In the genomic region with DNA sequence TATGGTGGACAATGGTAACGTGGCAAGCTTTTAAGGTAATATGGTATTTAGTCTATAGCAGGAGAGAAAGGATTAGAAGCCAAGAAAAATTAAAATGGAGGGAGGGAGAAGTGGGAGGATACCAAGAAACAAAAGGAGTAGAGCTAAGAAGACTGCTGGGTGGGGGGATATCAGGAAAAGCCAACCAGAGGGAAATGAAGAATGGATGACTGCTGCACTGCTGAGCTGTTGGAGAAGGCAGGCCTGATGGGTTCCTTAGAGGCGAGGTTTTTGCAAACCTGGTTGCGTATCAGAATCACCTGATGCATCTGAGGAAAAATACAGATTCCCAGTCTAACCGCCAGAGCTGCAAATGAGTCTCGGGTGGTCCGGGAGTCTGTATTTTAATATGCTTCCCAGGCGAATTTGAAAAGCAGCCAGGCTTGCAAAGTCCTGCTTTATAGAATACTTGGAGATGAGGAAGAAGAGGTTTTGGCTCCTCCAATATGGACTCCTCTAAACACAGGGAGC, we compare ENCODE assay signal across 8 cellular contexts. TPM values are rescaled to one million over a fixed set of nuclear protein-coding genes. Genes with fewer than 3 reads are reported as not detected.
DNase-seq lines count a peak whose midpoint lies in the region; ATAC-seq, FAIRE-seq and TF ChIP-seq lines count a peak whose summit lies in the region.

No MANE protein-coding gene starts in this region.

- H3K36me3 ChIP-seq in HepG2 (replicated peaks in 1 of 2; ENCODE audit: control insufficient read depth in 1 of 2, insufficient read depth in 2 of 2, low read length in 2 of 2), result 0 out of 5 replicates have a peak, but pooled peaks cover 0 to 12% of the 10 kb centered on the region in 2 experiments

- H3K79me2 ChIP-seq in HepG2 (ENCODE audit: insufficient read depth, low read length), result peaks cover 38% of the 10 kb centered on the region

- H3K4me1 ChIP-seq in HepG2 (ENCODE audit: insufficient read depth, low read length), result peaks cover 51% of the 10 kb centered on the region

- WGBS in HepG2 (ENCODE audit: low lambda C conversion rate), result 36% methylated on average over 3 of the region's 7 CpGs

- H3K4me2 ChIP-seq in HepG2 (ENCODE audit: low read depth, low read length), result peak overlapping the region; percentile 81

- H3K27ac ChIP-seq in HepG2 (ENCODE audit: extremely low read length, insufficient read depth, low read length), result peak overlapping the region; percentile 75

- H4K20me1 ChIP-seq in HepG2 (ENCODE audit: insufficient read depth, low read length), result no peaks in the 10 kb centered on the region

- TF ChIP-seq POLR2A in HepG2 (IDR thresholded peaks at IDR 0.05; ENCODE audit: insufficient read depth in 1 of 2, low read depth in 2 of 2, low read length in 2 of 2), result no peak

- H3K4me3 Mint-ChIP-seq in activated T-cell treated with anti-CD3 and anti-CD28 coated beads, Interleukin-2, amount 50 U/mL, for 72 hours, result peak overlapping the region; percentile 75 to 87
- H3K4me3 Mint-ChIP-seq in activated naive CD8-positive, alpha-beta T cell treated with anti-CD3 and anti-CD28 coated beads, Interleukin-2, amount 50 U/mL, for 24 hours, result peak overlapping the region; percentile 97
- H3K4me3 Mint-ChIP-seq in type B pancreatic cell, result peak overlapping the region; percentile 94

- H3K27me3 ChIP-seq in HepG2 (ENCODE audit: control insufficient read depth in 1 of 2, insufficient read depth in 2 of 2, low read length in 2 of 2), result no peaks in the 10 kb centered on the region; a peak in 1 of 5 replicates

- peaks cover 23% of the 10 kb centered on the region for H3K27me3 Mint-ChIP-seq in activated T-cell treated with anti-CD3 and anti-CD28 coated beads, Interleukin-2, amount 50 U/mL, for 72 hours (ENCODE audit: low read depth)
- H3K27me3 Mint-ChIP-seq in activated naive CD8-positive, alpha-beta T cell treated with anti-CD3 and anti-CD28 coated beads, Interleukin-2, amount 50 U/mL, for 24 hours, result peaks cover 10% of the 10 kb centered on the region
- no peaks in the 10 kb centered on the region for H3K27me3 Mint-ChIP-seq in type B pancreatic cell

- peak overlapping the region; percentile 4 for H3K27ac Mint-ChIP-seq in activated T-cell treated with anti-CD3 and anti-CD28 coated beads, Interleukin-2, amount 50 U/mL, for 72 hours
- H3K27ac Mint-ChIP-seq in activated naive CD8-positive, alpha-beta T cell treated with anti-CD3 and anti-CD28 coated beads, Interleukin-2, amount 50 U/mL, for 24 hours, result peak overlapping the region; percentile 84
- H3K27ac Mint-ChIP-seq in type B pancreatic cell, result peak overlapping the region; percentile 87

- DNase-seq in activated T-cell treated with anti-CD3 and anti-CD28 coated beads, Interleukin-2, amount 50 U/mL, for 72 hours, result no peak
- DNase-seq in activated T-cell treated with anti-CD3 and anti-CD28 coated beads, Interleukin-2, amount 50 U/mL, for 1 hour, result no peak
- no peak for DNase-seq in activated naive CD8-positive, alpha-beta T cell treated with anti-CD3 and anti-CD28 coated beads, Interleukin-2, amount 50 U/mL, for 24 hours
- no peak for DNase-seq in HepG2 (ENCODE audit: low spot score)
- no peak for DNase-seq in type B pancreatic cell (ENCODE audit: extremely low spot score, unreplicated experiment)
- DNase-seq in COLO668 (lab: John Stamatoyannopoulos, UW; ENCODE audit: unreplicated experiment), result no peak

- H3K36me3 Mint-ChIP-seq in activated T-cell treated with anti-CD3 and anti-CD28 coated beads, Interleukin-2, amount 50 U/mL, for 72 hours (ENCODE audit: insufficient read depth in 2 of 2), result peaks cover 0 to 6% of the 10 kb centered on the region in 2 donors
- peaks cover 14% of the 10 kb centered on the region for H3K36me3 Mint-ChIP-seq in activated naive CD8-positive, alpha-beta T cell treated with anti-CD3 and anti-CD28 coated beads, Interleukin-2, amount 50 U/mL, for 24 hours (ENCODE audit: low read depth)
- peaks cover 27% of the 10 kb centered on the region for H3K36me3 Mint-ChIP-seq in type B pancreatic cell

- in situ Hi-C loops in HepG2 (cut with HindIII; ENCODE audit: extremely low pct_ligation_motif_present, low pct_unique_long_range_greater_than_20kb), result no loop called here

- CTCF ChIA-PET in HepG2 (lab: Yijun Ruan, JAX; ENCODE audit: low intra/inter-chr PET ratio, low total read pairs), result no interaction called here

- FAIRE-seq in HepG2 (lab: Jason Lieb, UNC), result no peak

- ATAC-seq in activated T-cell treated with anti-CD3 and anti-CD28 coated beads, Interleukin-2, amount 50 U/mL, for 72 hours (replicated peaks in 1 of 2), result no peak
- no peak for ATAC-seq in activated naive CD8-positive, alpha-beta T cell treated with anti-CD3 and anti-CD28 coated beads, Interleukin-2, amount 50 U/mL, for 24 hours
- ATAC-seq in HepG2, result no peak
- no peak for ATAC-seq in GM18861 (IDR thresholded peaks at IDR 0.05; ENCODE audit: unreplicated experiment)
- ATAC-seq in HG03159 (IDR thresholded peaks at IDR 0.05; ENCODE audit: unreplicated experiment), result no peak

- H3K4me3 ChIP-seq in HepG2 (replicated peaks in 1 of 3; ENCODE audit: insufficient read depth in 1 of 3, low read depth in 2 of 3, low read length in 3 of 3), result peak overlapping the region; percentile 80

- TF ChIP-seq CTCF in HepG2 (CRISPR knock-in tag; IDR thresholded peaks at IDR 0.05), result no peak
- TF ChIP-seq CTCF in type B pancreatic cell (conservative IDR thresholded peaks at IDR 0.05), result no peak

- BruUV-seq in HepG2 (replicated peaks; lab: Mats Ljungman, UMichigan), result no TSS peak

- no peak for TF ChIP-seq RAD21 in HepG2 (CRISPR knock-in tag; IDR thresholded peaks at IDR 0.05)

- H3K9me3 ChIP-seq in HepG2 (ENCODE audit: low read length), result no peaks in the 10 kb centered on the region

- peaks cover 23% of the 10 kb centered on the region for H3K4me1 Mint-ChIP-seq in activated T-cell treated with anti-CD3 and anti-CD28 coated beads, Interleukin-2, amount 50 U/mL, for 72 hours (ENCODE audit: low read depth)
- peaks cover 51% of the 10 kb centered on the region for H3K4me1 Mint-ChIP-seq in activated naive CD8-positive, alpha-beta T cell treated with anti-CD3 and anti-CD28 coated beads, Interleukin-2, amount 50 U/mL, for 24 hours
- H3K4me1 Mint-ChIP-seq in type B pancreatic cell (ENCODE audit: unreplicated experiment), result peaks cover 33% of the 10 kb centered on the region

- POLR2A ChIA-PET in HepG2 (lab: Yijun Ruan, JAX), result no interaction called here

- H3K9ac ChIP-seq in HepG2 (ENCODE audit: insufficient read depth, low read depth, low read length), result peak overlapping the region; percentile 81

- H2AFZ ChIP-seq in HepG2 (ENCODE audit: low read length), result no peak overlapping the region

- TF ChIP-seq EP300 in HepG2 (IDR thresholded peaks at IDR 0.05; ENCODE audit: low read depth in 2 of 2, low read length in 2 of 2), result no peak
- TF ChIP-seq EP300 in HepG2 (CRISPR knock-in tag; IDR thresholded peaks at IDR 0.05; ENCODE audit: borderline replicate concordance), result no peak

- intact Hi-C loops in HepG2 (cut with micrococcal nuclease; ENCODE audit: unreplicated experiment), result loop anchor here (5.0 to 10.0 kb wide), 2 partner anchors 263 to 480 kb away; a partner anchor contains a TSS

- no peaks in the 10 kb centered on the region for H3K9me3 Mint-ChIP-seq in activated T-cell treated with anti-CD3 and anti-CD28 coated beads, Interleukin-2, amount 50 U/mL, for 72 hours
- H3K9me3 Mint-ChIP-seq in activated naive CD8-positive, alpha-beta T cell treated with anti-CD3 and anti-CD28 coated beads, Interleukin-2, amount 50 U/mL, for 24 hours, result no peaks in the 10 kb centered on the region
- H3K9me3 Mint-ChIP-seq in type B pancreatic cell, result no peaks in the 10 kb centered on the region

TF ChIP-seq in HepG2, 621 proteins besides CTCF, POLR2A, EP300 and RAD21:
- no peak for TF ChIP-seq MXD4 (CRISPR knock-in tag; IDR thresholded peaks at IDR 0.05)

RNA-seq across cellular contexts. Expression of a gene that starts 1.5 kb away (rescaled TPM):
- total RNA-seq in activated T-cell treated with anti-CD3 and anti-CD28 coated beads, Interleukin-2, amount 50 U/mL, for 72 hours, result 10 to 100 TPM; 32.8 to 36.3 TPM
- total RNA-seq in HepG2 (2016; rRNA removed; fragmentation: Illumina TruSeq; extraction: Trizol) (75.8 and 124 TPM in 2 replicates), type B pancreatic cell (ENCODE audit: low replicate concordance) (97.0 and 206 TPM in 2 replicates)
- total RNA-seq in HepG2 (2016; cell fraction: cytosol; rRNA removed; fragmentation: Illumina TruSeq; extraction: Trizol; ENCODE audit: low read depth), result 15.5 and 16.5 TPM in 2 replicates
- total RNA-seq in HepG2 (2016; cell fraction: insoluble cytoplasmic fraction; rRNA removed; fragmentation: Illumina TruSeq; extraction: Trizol), result 79.1 and 122 TPM in 2 replicates
- 44.8 and 47.9 TPM in 2 replicates for total RNA-seq in HepG2 (2016; cell fraction: membrane; rRNA removed; fragmentation: Illumina TruSeq; extraction: Trizol)
- total RNA-seq in HepG2 (2016; cell fraction: nucleus; rRNA removed; fragmentation: Illumina TruSeq; extraction: Trizol), result 102 and 116 TPM in 2 replicates
- polyA plus RNA-seq in HepG2 (2011; rRNA removed), result 42.2 and 44.7 TPM in 2 replicates
- polyA plus RNA-seq in HepG2 (2011; cell fraction: cytosol; rRNA removed), result 33.9 and 40.5 TPM in 2 replicates
- 21.5 and 23.2 TPM in 2 replicates for polyA plus RNA-seq in HepG2 (2011; cell fraction: nucleus; rRNA removed)
- polyA plus RNA-seq in HepG2 (2012), result 71.4 and 76.9 TPM in 2 replicates
- 16.0 and 16.3 TPM in 2 replicates for polyA plus RNA-seq in HepG2 (2016; cell fraction: cytosol; fragmentation: Illumina TruSeq; extraction: Trizol; ENCODE audit: low read depth)
- 75.3 and 80.9 TPM in 2 replicates for polyA plus RNA-seq in HepG2 (2016; cell fraction: insoluble cytoplasmic fraction; fragmentation: Illumina TruSeq; extraction: Trizol; ENCODE audit: low read depth)
- polyA plus RNA-seq in HepG2 (2016; cell fraction: membrane; fragmentation: Illumina TruSeq; extraction: Trizol; ENCODE audit: low read depth), result 29.1 and 30.4 TPM in 2 replicates
- 155 and 169 TPM in 2 replicates for polyA plus RNA-seq in HepG2 (2016; cell fraction: nucleus; fragmentation: Illumina TruSeq; extraction: Trizol; ENCODE audit: insufficient read depth, low read depth)
- polyA minus RNA-seq in HepG2 (2011; rRNA and poly(A)+ RNA removed; ENCODE audit: low replicate concordance), result 26.3 and 32.7 TPM in 2 replicates
- 39.7 and 41.7 TPM in 2 replicates for polyA minus RNA-seq in HepG2 (2011; cell fraction: cytosol; rRNA and poly(A)+ RNA removed)
- 11.1 and 17.4 TPM in 2 replicates for polyA minus RNA-seq in HepG2 (2011; cell fraction: nucleus; rRNA and poly(A)+ RNA removed)

Comparison
In these comparisons a context has a peak if more than half of its experiments do, and no peak if none do; other contexts are left out.
1. H3K27ac Mint-ChIP-seq: peak in every context shown above with its lines; median percentile 87 in type B pancreatic cell; 84 in activated naive CD8-positive, alpha-beta T cell treated with anti-CD3 and anti-CD28 coated beads, Interleukin-2, amount 50 U/mL, for 24 hours; 4 in activated T-cell treated with anti-CD3 and anti-CD28 coated beads, Interleukin-2, amount 50 U/mL, for 72 hours.